Comparison of ENCODE assay signal across 8 cellular contexts in the genomic region with DNA sequence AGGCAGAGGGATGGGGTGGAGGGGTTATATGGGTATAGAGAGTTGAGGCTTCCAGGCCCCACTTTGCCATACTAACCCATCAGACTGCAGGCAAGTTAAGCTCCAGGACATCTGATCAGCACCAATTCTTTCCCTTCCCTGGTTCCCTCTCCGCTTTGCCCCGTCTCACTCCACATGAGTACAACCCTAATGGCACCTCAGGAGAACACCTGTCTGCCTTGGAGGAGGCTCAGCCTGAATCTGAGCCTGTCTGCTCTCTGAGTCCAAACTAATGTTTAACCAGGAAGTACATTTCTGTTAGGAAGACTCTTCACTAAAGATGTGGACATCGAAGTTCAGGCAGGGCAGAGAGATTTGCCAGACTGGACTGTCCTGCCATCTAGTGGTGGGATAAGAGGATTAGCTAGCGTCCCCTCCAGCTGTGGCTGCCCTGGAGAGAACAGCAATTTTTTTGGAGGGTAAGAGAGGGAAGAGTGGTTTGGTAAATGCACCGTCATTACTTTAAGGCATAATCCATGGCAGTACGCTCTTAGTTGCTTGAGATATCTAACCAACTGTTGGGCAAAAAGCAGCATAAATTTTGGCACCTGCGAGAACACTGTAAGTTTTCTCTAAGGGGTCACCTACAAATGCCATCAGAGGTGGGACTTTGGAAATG. TPM values are rescaled to one million over a fixed set of nuclear protein-coding genes. Genes with fewer than 3 reads are reported as not detected.
DNase-seq lines count a peak whose midpoint lies in the region; ATAC-seq and TF ChIP-seq lines count a peak whose summit lies in the region.

No MANE protein-coding gene starts in this region.

- H3K79me2 ChIP-seq in mammary epithelial cell (ENCODE audit: insufficient read depth, low read length): no peaks in the 10 kb centered on the region

- H4K20me1 ChIP-seq in mammary epithelial cell (ENCODE audit: insufficient read depth, low read length): no peaks in the 10 kb centered on the region

- no peak overlapping the region for H3K4me3 ChIP-seq in mammary epithelial cell (replicated peaks in 1 of 3; ENCODE audit: insufficient read depth in 1 of 3, low read depth in 2 of 3, low read length in 3 of 3)

- intact Hi-C loops in mammary epithelial cell (cut with micrococcal nuclease): loop anchor here (1.0 to 5.0 kb wide), 6 partner anchors 35 to 484 kb away; no protein-coding TSS in a partner anchor

- H3K4me2 ChIP-seq in mammary epithelial cell (ENCODE audit: insufficient read depth, low read depth, low read length): no peak overlapping the region

- no peak overlapping the region for H3K9ac ChIP-seq in mammary epithelial cell (ENCODE audit: insufficient read depth, low read length)

- in situ Hi-C loops in mammary epithelial cell (cut with MboI; ENCODE audit: low sequenced_read_pairs in 2 of 2): loop anchor here (5.0 to 25.0 kb wide), 2 partner anchors 69 to 134 kb away; a partner anchor contains a TSS

- dilution Hi-C loops in mammary epithelial cell (cut with HindIII; ENCODE audit: low sequenced_read_pairs): loop anchor here (5.0 kb wide), 1 partner anchor 69 kb away; no protein-coding TSS in a partner anchor

- H2AFZ ChIP-seq in mammary epithelial cell (ENCODE audit: low read depth, low read length): peak overlapping the region; percentile 61

- TF ChIP-seq CTCF in VCaP (conservative IDR thresholded peaks at IDR 0.05) (peak; percentile 93), mammary epithelial cell (conservative IDR thresholded peaks at IDR 0.05 in 1 of 2, IDR thresholded peaks at IDR 0.05 in 1 of 2; ENCODE audit: extremely low read depth in 1 of 2, insufficient read depth in 1 of 2, low read depth in 1 of 2, low read length in 2 of 2) (peak; percentile 90 to 93)

- H3K9me3 ChIP-seq in mammary epithelial cell (replicated peaks; ENCODE audit: insufficient read depth, low read length): no peaks in the 10 kb centered on the region

- ATAC-seq in HG02588 (IDR thresholded peaks at IDR 0.05; ENCODE audit: unreplicated experiment): peak; percentile 73
- ATAC-seq in HG02970 (IDR thresholded peaks at IDR 0.05; ENCODE audit: low FRiP score, unreplicated experiment): no peak

- no peaks in the 10 kb centered on the region for H3K36me3 ChIP-seq in mammary epithelial cell (ENCODE audit: insufficient read depth, low read length)

- H3K27me3 ChIP-seq in mammary epithelial cell (ENCODE audit: insufficient read depth, low read length): no peaks in the 10 kb centered on the region

- peaks cover 20% of the 10 kb centered on the region for H3K4me1 ChIP-seq in mammary epithelial cell (ENCODE audit: insufficient read depth, low read length)

- peak overlapping the region; percentile 61 for H3K27ac ChIP-seq in VCaP
- H3K27ac ChIP-seq in mammary epithelial cell (ENCODE audit: insufficient read depth, low read depth, low read length): no peak overlapping the region

- DNase-seq in Daoy (ENCODE audit: low read depth) (peak; percentile 86), NCI-H2196 (lab: John Stamatoyannopoulos, UW; ENCODE audit: unreplicated experiment) (peak; percentile 60), mammary epithelial cell (peak; percentile 71), islet precursor cell (peak; percentile 93)
- peak; percentile 24 to 48 (median 30) for DNase-seq in stimulated activated CD4-positive, alpha-beta T cell treated with anti-CD3 and anti-CD28 coated beads, Interleukin-1b, Interleukin-23, amount 100 ng/mL, for 24 hours (ENCODE audit: low read depth in 4 of 4, low spot score in 1 of 4)

- WGBS in mammary epithelial cell (ENCODE audit: low coverage, missing lambda C conversion rate): 40% methylated on average over 6 of the region's 7 CpGs

- CTCF ChIA-PET in mammary epithelial cell (lab: Charles Lee; ENCODE audit: low non-redundant PET): interaction anchor here (0.6 to 1.3 kb wide), 6 partner anchors 67 to 181 kb away, joined by 3 to 9 read pairs (median 5); no protein-coding TSS in a partner anchor

- no TSS peak for BruUV-seq in mammary epithelial cell (replicated peaks; lab: Mats Ljungman, UMichigan)

RNA-seq across cellular contexts. Expression of a gene that starts 29.2 kb away (rescaled TPM):
- 0.97 and 2.6 TPM in 2 replicates for total RNA-seq in Daoy (2014; rRNA removed; shearing (Covaris generic))
- total RNA-seq in mammary epithelial cell: under 1 TPM; under 0.01 to 0.16 TPM
- 0.02 TPM for polyA plus RNA-seq in mammary epithelial cell
- not detected for polyA minus RNA-seq in mammary epithelial cell

RNA-seq across cellular contexts. Expression of a gene that starts 47.8 kb away (rescaled TPM):
- 6.6 and 8.3 TPM in 2 replicates for total RNA-seq in Daoy (2014; rRNA removed; shearing (Covaris generic))
- 1 to 10 TPM; 6.6 to 6.7 TPM for total RNA-seq in mammary epithelial cell
- 4.4 TPM for polyA plus RNA-seq in mammary epithelial cell
- polyA minus RNA-seq in mammary epithelial cell: 14.1 TPM

Comparison
In these comparisons a context has a peak if more than half of its experiments do, and no peak if none do; other contexts are left out.
1. DNase-seq: peak in every context shown above with its lines; median percentile 93 in islet precursor cell; 86 in Daoy; 71 in mammary epithelial cell; 60 in NCI-H2196; 30 in stimulated activated CD4-positive, alpha-beta T cell treated with anti-CD3 and anti-CD28 coated beads, Interleukin-1b, Interleukin-23, amount 100 ng/mL, for 24 hours.